ENCODE assay signal across 34 cellular contexts in the genomic region with DNA sequence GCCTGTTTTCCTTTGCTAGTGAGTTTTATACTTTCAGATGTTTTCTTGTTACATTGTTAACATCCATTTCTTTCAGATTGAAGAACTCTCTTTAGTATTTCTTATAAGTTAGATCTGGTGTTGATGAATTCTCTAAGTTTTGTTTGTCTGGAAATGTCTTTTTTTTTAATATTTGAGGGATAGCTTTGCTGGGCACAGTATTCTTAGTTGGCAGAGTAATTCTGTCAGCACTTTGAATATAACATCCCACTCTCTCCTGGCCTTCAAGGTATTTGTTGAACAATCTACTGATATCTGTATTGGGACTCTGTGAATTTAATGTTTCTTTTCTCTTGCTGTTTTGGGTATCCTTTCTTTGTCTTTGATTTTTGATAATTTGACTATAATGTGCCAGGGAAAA.
"Had no signal": no experiment of that assay in that cellular context is flagged by ENCODE, and none has a peak within 500 bp of the region (broad histone marks: within the 10 kb centered on the region; RNA-seq: fewer than 3 reads in every experiment).

No MANE protein-coding gene starts in this region.

- H3K4me3 ChIP-seq: MG63 had no signal

- H3K27me3 ChIP-seq: MG63 had no signal

- H3K36me3 ChIP-seq: MG63 had no signal

- DNase-seq: Karpas-422, Kasumi-1, MG63, MM.1S, MV-4-11, NCI-H1048, NCI-H1092, NCI-H1092 treated with DMSO at 0.1 percent for 48 hours, NCI-H1105, NCI-H1105 treated with DMSO at 0.1 percent for 48 hours, NCI-H1417, NCI-H1417 treated with DMSO at 0.1 percent for 48 hours, NCI-H1436, NCI-H1436 treated with DMSO at 0.1 percent for 48 hours, NCI-H146, NCI-H1694, NCI-H1694 treated with DMSO at 0.1 percent for 48 hours, NCI-H187, NCI-H187 treated with DMSO at 0.1 percent for 48 hours, NCI-H1930, NCI-H2029, NCI-H2029 treated with DMSO at 0.1 percent for 48 hours, NCI-H2081, NCI-H2081 treated with DMSO at 0.1 percent for 48 hours, NCI-H2107, NCI-H2171, NCI-H2171 treated with DMSO at 0.1 percent for 48 hours, NCI-H2227 treated with DMSO at 0.1 percent for 48 hours, NCI-H226, NCI-H345, NCI-H446, NCI-H446 treated with DMSO at 0.1 percent for 48 hours, NCI-H510A, NCI-H510A treated with DMSO at 0.1 percent for 48 hours had no signal
